In genomic region chr15:40368701-40369473, GRCh38 we compare ENCODE assay signal across 12 cellular contexts. TPM values are rescaled to one million over a fixed set of nuclear protein-coding genes. Genes with fewer than 3 reads are reported as not detected.
DNase-seq lines count a peak whose midpoint lies in the region; ATAC-seq and TF ChIP-seq lines count a peak whose summit lies in the region.
"Had no signal": no experiment of that assay in that cellular context is flagged by ENCODE, and none has a peak within 500 bp of the region (broad histone marks: within the 10 kb centered on the region; RNA-seq: fewer than 3 reads in every experiment).

No MANE protein-coding gene starts in this region.

- no peak overlapping the region for H2AFZ ChIP-seq in fibroblast of lung (ENCODE audit: low read length)

- no peaks in the 10 kb centered on the region for H3K36me3 Mint-ChIP-seq in activated CD4-positive, alpha-beta T cell treated with anti-CD3 and anti-CD28 coated beads, Interleukin-2, amount 10 ng/mL, durations not matched to agents 7 days and 5 days (ENCODE audit: low read depth)

- H3K9ac ChIP-seq in fibroblast of lung (ENCODE audit: insufficient read depth, low read length) (peak overlapping the region; percentile 20), skeletal muscle satellite cell (ENCODE audit: low read depth, low read length) (peak overlapping the region; percentile 54)

- H3K79me2 ChIP-seq in fibroblast of lung (ENCODE audit: control insufficient read depth, insufficient read depth, low read length), result no peaks in the 10 kb centered on the region

- H3K4me2 ChIP-seq in fibroblast of lung (ENCODE audit: extremely low read depth, insufficient read depth, low read length) (peak overlapping the region; percentile 58), skeletal muscle satellite cell (ENCODE audit: low read length) (no peak overlapping the region)

- no peaks in the 10 kb centered on the region for H4K20me1 ChIP-seq in fibroblast of lung (ENCODE audit: control insufficient read depth, extremely low read depth, insufficient read depth, low read length)

- H3K4me3 Mint-ChIP-seq in activated CD4-positive, alpha-beta T cell treated with anti-CD3 and anti-CD28 coated beads, Interleukin-2, amount 10 ng/mL, durations not matched to agents 7 days and 5 days, result no peak overlapping the region

- H3K4me1 ChIP-seq in fibroblast of lung (ENCODE audit: control insufficient read depth, extremely low read depth, insufficient read depth, low read length) (peaks cover 3% of the 10 kb centered on the region), skeletal muscle satellite cell (ENCODE audit: control insufficient read depth, insufficient read depth, low read length) (peaks cover 17% of the 10 kb centered on the region), heart right ventricle (peaks cover 3 to 38% (median 29%) of the 10 kb centered on the region in 9 donors)

- no peak for DNase-seq in activated CD4-positive, alpha-beta T cell treated with anti-CD3 and anti-CD28 coated beads, Interleukin-2, amount 10 ng/mL, durations not matched to agents 7 days and 5 days
- DNase-seq in activated CD4-positive, alpha-beta T cell treated with anti-CD3 and anti-CD28 coated beads, Interleukin-2, amount 50 U/mL, for 4 hours, result no peak
- no peak for DNase-seq in RWPE1 (ENCODE audit: low spot score)
- no peak for DNase-seq in fibroblast of lung (ENCODE audit: low read depth in 2 of 2)
- DNase-seq in heart right ventricle, result no peak
- no peak for DNase-seq in amygdala (lab: John Stamatoyannopoulos, UW)
- no peak for DNase-seq in effector CD8-positive, alpha-beta T cell (lab: John Stamatoyannopoulos, UW)

- POLR2A ChIA-PET in activated CD4-positive, alpha-beta T cell treated with anti-CD3 and anti-CD28 coated beads, Interleukin-2, amount 10 ng/mL, durations not matched to agents 7 days and 5 days (lab: Charles Lee), result no interaction called here
- POLR2A ChIA-PET in RWPE1 (lab: Yijun Ruan, JAX; ENCODE audit: low non-redundant PET), result interaction anchor here (1.0 kb wide), 1 partner anchor 40 kb away, joined by 3 read pairs; no protein-coding TSS in a partner anchor

- H3K36me3 ChIP-seq in fibroblast of lung (ENCODE audit: control insufficient read depth, insufficient read depth, low read length) (no peaks in the 10 kb centered on the region), skeletal muscle satellite cell (ENCODE audit: insufficient read depth, low read length) (no peaks in the 10 kb centered on the region), heart right ventricle (no peaks in the 10 kb centered on the region)
- H3K36me3 ChIP-seq: gastroesophageal sphincter, tibial nerve had no signal

- H3K27ac ChIP-seq in RWPE1 (peak overlapping the region; percentile 40), fibroblast of lung (ENCODE audit: insufficient read depth, low read length) (no peak overlapping the region), heart right ventricle (peak overlapping the region in 4 of 10 donors; percentile 46 to 90 (median 68))

- 95 to 96% methylated on average over 24 of the region's 24 CpGs for WGBS in heart right ventricle, 2 donors

- TF ChIP-seq CTCF in RWPE1 (conservative IDR thresholded peaks at IDR 0.05; ENCODE audit: low read depth), result no peak
- TF ChIP-seq CTCF in fibroblast of lung (conservative IDR thresholded peaks at IDR 0.05 in 1 of 2, IDR thresholded peaks at IDR 0.05 in 1 of 2; ENCODE audit: low read depth in 1 of 2, low read length in 2 of 2), result no peak
- TF ChIP-seq CTCF in heart right ventricle (IDR thresholded peaks at IDR 0.05), result no peak

- H3K27ac Mint-ChIP-seq in activated CD4-positive, alpha-beta T cell treated with anti-CD3 and anti-CD28 coated beads, Interleukin-2, amount 10 ng/mL, durations not matched to agents 7 days and 5 days, result peak overlapping the region; percentile 36

- CTCF ChIA-PET in activated CD4-positive, alpha-beta T cell treated with anti-CD3 and anti-CD28 coated beads, Interleukin-2, amount 10 ng/mL, durations not matched to agents 7 days and 5 days (lab: Charles Lee), result interaction anchor here (0.7 to 4.8 kb wide), 23 partner anchors 8 to 81 kb away, joined by 3 to 42 read pairs (median 6); partner anchors contain the start of genes BAHD1, DISP2, INAFM2 and IVD
- CTCF ChIA-PET in RWPE1 (lab: Yijun Ruan, JAX), result interaction anchor here (0.5 to 5.9 kb wide), 18 partner anchors 8 to 298 kb away, joined by 3 to 112 read pairs (median 4); partner anchors contain the start of genes CCDC9B and PHGR1

- H3K27me3 ChIP-seq in fibroblast of lung (ENCODE audit: control insufficient read depth, insufficient read depth, low read length) (peaks cover 3% of the 10 kb centered on the region), skeletal muscle satellite cell (ENCODE audit: control insufficient read depth, insufficient read depth, low read length) (peaks cover 7% of the 10 kb centered on the region), heart right ventricle (no peaks in the 10 kb centered on the region)
- H3K27me3 ChIP-seq: gastroesophageal sphincter, tibial nerve had no signal

- no peaks in the 10 kb centered on the region for H3K9me3 Mint-ChIP-seq in activated CD4-positive, alpha-beta T cell treated with anti-CD3 and anti-CD28 coated beads, Interleukin-2, amount 10 ng/mL, durations not matched to agents 7 days and 5 days

- H3K9me3 ChIP-seq in fibroblast of lung (ENCODE audit: control insufficient read depth, insufficient read depth, low read depth, low read length), result no peaks in the 10 kb centered on the region
- H3K9me3 ChIP-seq in skeletal muscle satellite cell (replicated peaks; ENCODE audit: low read length), result no peaks in the 10 kb centered on the region
- H3K9me3 ChIP-seq in heart right ventricle, result no peaks in the 10 kb centered on the region
- H3K9me3 ChIP-seq: gastroesophageal sphincter, tibial nerve had no signal

- peaks cover 6% of the 10 kb centered on the region for H3K27me3 Mint-ChIP-seq in activated CD4-positive, alpha-beta T cell treated with anti-CD3 and anti-CD28 coated beads, Interleukin-2, amount 10 ng/mL, durations not matched to agents 7 days and 5 days

- H3K4me3 ChIP-seq in fibroblast of lung (replicated peaks in 1 of 4; ENCODE audit: control extremely low read depth in 1 of 4, insufficient read depth in 1 of 4, low read depth in 3 of 4, low read length in 4 of 4) (no peak overlapping the region), skeletal muscle satellite cell (ENCODE audit: low read length) (no peak overlapping the region), heart right ventricle (no peak overlapping the region)

- intact Hi-C loops in heart right ventricle (cut with DNase I), result loop anchor here in 6 of 10 donors (1.0 to 10.0 kb wide), 6 partner anchors 36 to 143 kb away; partner anchors contain the start of genes IVD (in 2 of the 6) and INAFM2 (in 1 of the 6)

- ATAC-seq in heart right ventricle, result no peak

- H3K4me1 Mint-ChIP-seq in activated CD4-positive, alpha-beta T cell treated with anti-CD3 and anti-CD28 coated beads, Interleukin-2, amount 10 ng/mL, durations not matched to agents 7 days and 5 days, result peaks cover 13% of the 10 kb centered on the region

RNA-seq across cellular contexts. Expression of gene DISP2, which starts 10.9 kb away (rescaled TPM):
- 1 to 10 TPM in 1 of 2 experiments, under 1 TPM in 1; 0.60 to 1.4 TPM for total RNA-seq in activated CD4-positive, alpha-beta T cell treated with anti-CD3 and anti-CD28 coated beads, Interleukin-2, amount 10 ng/mL, durations not matched to agents 7 days and 5 days
- total RNA-seq in fibroblast of lung, result under 0.01 and 0.26 TPM in 2 replicates
- polyA plus RNA-seq in fibroblast of lung, result 0.11 and 0.43 TPM in 2 replicates
- polyA plus RNA-seq in fibroblast of lung (2012), result 0.62 and 1.1 TPM in 2 replicates
- polyA minus RNA-seq in fibroblast of lung (ENCODE audit: low replicate concordance), result 0.12 and 0.26 TPM in 2 replicates
- total RNA-seq in skeletal muscle satellite cell (2012; rRNA removed), result under 0.01 TPM in 2 replicates
- total RNA-seq in heart right ventricle, result 1 to 10 TPM in 2 of 10 donors, under 1 TPM in 8; 0.08 to 1.3 (median 0.71) TPM
- polyA plus RNA-seq in heart right ventricle, result 1 to 10 TPM in 1 of 2 donors, under 1 TPM in 1; 0.16 to 2.7 TPM

RNA-seq across cellular contexts. Expression of gene KNSTRN, which starts 13.6 kb away (rescaled TPM):
- total RNA-seq in activated CD4-positive, alpha-beta T cell treated with anti-CD3 and anti-CD28 coated beads, Interleukin-2, amount 10 ng/mL, durations not matched to agents 7 days and 5 days, result 10 to 100 TPM; 57.5 to 63.3 TPM
- total RNA-seq in fibroblast of lung (15.7 and 30.9 TPM in 2 replicates), heart right ventricle (10 to 100 TPM in 3 of 10 donors, 1 to 10 TPM in 7; 5.3 to 16.0 (median 8.3) TPM)
- polyA plus RNA-seq in fibroblast of lung (22.5 and 45.3 TPM in 2 replicates), heart right ventricle (10 to 100 TPM in 1 of 2 donors, 1 to 10 TPM in 1; 8.2 to 13.1 TPM)
- 14.9 and 34.9 TPM in 2 replicates for polyA plus RNA-seq in fibroblast of lung (2012)
- polyA minus RNA-seq in fibroblast of lung (ENCODE audit: low replicate concordance), result 3.5 and 25.1 TPM in 2 replicates
- 45.6 and 50.7 TPM in 2 replicates for total RNA-seq in skeletal muscle satellite cell (2012; rRNA removed)

RNA-seq across cellular contexts. Expression of gene PHGR1, which starts 18.1 kb away (rescaled TPM):
- not detected for total RNA-seq in activated CD4-positive, alpha-beta T cell treated with anti-CD3 and anti-CD28 coated beads, Interleukin-2, amount 10 ng/mL, durations not matched to agents 7 days and 5 days
- not detected in 2 replicates for total RNA-seq in fibroblast of lung
- not detected in 2 replicates for polyA plus RNA-seq in fibroblast of lung
- not detected in 2 replicates for polyA plus RNA-seq in fibroblast of lung (2012)
- polyA minus RNA-seq in fibroblast of lung (ENCODE audit: low replicate concordance), result not detected in 2 replicates
- not detected in 2 replicates for total RNA-seq in skeletal muscle satellite cell (2012; rRNA removed)
- not detected for total RNA-seq in heart right ventricle
- polyA plus RNA-seq in heart right ventricle, result not detected
- total RNA-seq: aorta, gastroesophageal sphincter, tibial nerve had no signal
- polyA plus RNA-seq: neural cell had no signal

RNA-seq across cellular contexts. Expression of gene CCDC9B, which starts 28.1 kb away (rescaled TPM):
- total RNA-seq in activated CD4-positive, alpha-beta T cell treated with anti-CD3 and anti-CD28 coated beads, Interleukin-2, amount 10 ng/mL, durations not matched to agents 7 days and 5 days, result 1 to 10 TPM in 1 of 2 experiments, under 1 TPM in 1; 0.81 to 1.0 TPM
- total RNA-seq in fibroblast of lung (14.4 and 38.0 TPM in 2 replicates), heart right ventricle (100 to 1,000 TPM; 113 to 190 (median 151) TPM)
- polyA plus RNA-seq in fibroblast of lung (1.7 and 2.0 TPM in 2 replicates), heart right ventricle (10 to 100 TPM; 13.0 to 97.4 TPM)
- polyA plus RNA-seq in fibroblast of lung (2012), result 17.5 and 33.4 TPM in 2 replicates
- 17.4 and 25.3 TPM in 2 replicates for polyA minus RNA-seq in fibroblast of lung (ENCODE audit: low replicate concordance)
- 3.1 and 8.6 TPM in 2 replicates for total RNA-seq in skeletal muscle satellite cell (2012; rRNA removed)
- polyA plus RNA-seq: neural cell had no signal

RNA-seq across cellular contexts. Expression of gene IVD, which starts 36.7 kb away (rescaled TPM):
- total RNA-seq in activated CD4-positive, alpha-beta T cell treated with anti-CD3 and anti-CD28 coated beads, Interleukin-2, amount 10 ng/mL, durations not matched to agents 7 days and 5 days, result 10 to 100 TPM; 38.4 to 47.1 TPM
- total RNA-seq in fibroblast of lung (40.1 and 61.8 TPM in 2 replicates), heart right ventricle (100 to 1,000 TPM in 7 of 10 donors, 10 to 100 TPM in 3; 71.1 to 143 (median 109) TPM)
- polyA plus RNA-seq in fibroblast of lung (37.9 and 43.0 TPM in 2 replicates), heart right ventricle (10 to 100 TPM; 42.2 to 44.4 TPM)
- polyA plus RNA-seq in fibroblast of lung (2012), result 36.5 and 43.9 TPM in 2 replicates
- polyA minus RNA-seq in fibroblast of lung (ENCODE audit: low replicate concordance), result 56.9 and 62.3 TPM in 2 replicates
- total RNA-seq in skeletal muscle satellite cell (2012; rRNA removed), result 35.5 and 37.6 TPM in 2 replicates
